8 cellular contexts compared by ENCODE assay signal in the genomic region with DNA sequence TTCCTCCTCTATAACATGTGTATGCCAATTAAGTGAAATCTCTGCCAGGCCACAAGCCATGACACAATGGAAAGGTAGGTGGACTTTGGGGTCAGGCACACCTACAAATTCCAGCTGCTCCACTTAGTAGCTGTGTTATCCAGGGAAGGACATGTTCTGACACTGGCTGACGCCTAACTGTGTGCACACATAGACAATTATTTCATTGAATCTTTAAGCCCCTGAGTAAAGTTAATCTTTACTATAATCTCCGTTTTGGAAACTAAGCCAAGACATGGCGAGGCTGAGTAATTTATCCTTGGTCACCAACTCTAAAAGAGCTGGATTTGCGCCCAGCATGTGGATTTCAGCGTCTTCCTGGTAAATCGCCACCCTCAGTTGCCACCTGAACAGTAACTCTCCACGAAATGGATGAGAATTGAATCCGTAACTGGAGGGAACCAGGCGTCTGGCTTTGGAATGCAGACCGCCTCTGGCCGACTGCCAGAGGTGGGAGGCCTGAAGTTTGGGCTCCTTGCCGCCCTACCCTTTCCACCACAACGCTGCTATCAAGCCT. TPM values are rescaled to one million over a fixed set of nuclear protein-coding genes. Genes with fewer than 3 reads are reported as not detected.
DNase-seq lines count a peak whose midpoint lies in the region; TF ChIP-seq lines count a peak whose summit lies in the region.

No MANE protein-coding gene starts in this region.

- no TSS peak for BruUV-seq in OCI-LY7 (replicated peaks; lab: Mats Ljungman, UMichigan)

- H3K79me2 ChIP-seq in OCI-LY7 (ENCODE audit: insufficient read depth, low read depth, low read length) (peaks cover 35% of the 10 kb centered on the region), osteoblast (ENCODE audit: insufficient read depth, low read length) (peaks cover 26% of the 10 kb centered on the region)

- no peaks in the 10 kb centered on the region; the same call in 1 of the 2 replicates for H4K20me1 ChIP-seq in OCI-LY7 (ENCODE audit: insufficient read depth, low read length)
- H4K20me1 ChIP-seq in osteoblast (ENCODE audit: insufficient read depth, low read length) = no peaks in the 10 kb centered on the region

- POLR2A ChIA-PET in OCI-LY7 (lab: Charles Lee) = no interaction called here

- TF ChIP-seq CTCF in GM12865 (IDR thresholded peaks at IDR 0.05; ENCODE audit: insufficient read depth, low read depth, low read length, missing control alignments) = no peak
- TF ChIP-seq CTCF in OCI-LY7 (conservative IDR thresholded peaks at IDR 0.05; ENCODE audit: low read length) = no peak
- no peak for TF ChIP-seq CTCF in osteoblast (IDR thresholded peaks at IDR 0.05; ENCODE audit: extremely low read depth, low read depth, low read length)

- peaks cover 43% of the 10 kb centered on the region for H3K36me3 ChIP-seq in OCI-LY7 (ENCODE audit: insufficient read depth, low read length)
- H3K36me3 ChIP-seq in osteoblast (ENCODE audit: insufficient read depth, low read length) = peaks cover 33% of the 10 kb centered on the region

- peak overlapping the region; percentile 49; the same call in 1 of the 2 replicates for H2AFZ ChIP-seq in OCI-LY7 (ENCODE audit: low read length)
- H2AFZ ChIP-seq in osteoblast (ENCODE audit: low read length) = peak overlapping the region; percentile 45

- H3K4me3 ChIP-seq in GM12865 (ENCODE audit: low read depth, low read length) (peak overlapping the region; percentile 33), OCI-LY7 (ENCODE audit: low read depth, low read length, poor library complexity, severe bottlenecking) (no peak overlapping the region), osteoblast (ENCODE audit: insufficient read depth, low read length) (peak overlapping the region; percentile 83)

- H3K9me2 ChIP-seq in OCI-LY7 (ENCODE audit: insufficient read depth, low read length) = no peaks in the 10 kb centered on the region

- DNase-seq in GM12865 (ENCODE audit: low read depth) (no peak), OCI-LY7 (ENCODE audit: low spot score) (no peak), ecto neural progenitor cell (ENCODE audit: low spot score) (peak; percentile 49), osteoblast (ENCODE audit: insufficient read length, low spot score, missing footprints) (no peak), HUDEP-2 (lab: John Stamatoyannopoulos, UW; ENCODE audit: unreplicated experiment in 76 of 76) (no peak), OCI-M1 (lab: John Stamatoyannopoulos, UW) (no peak), NCI-H345 (lab: John Stamatoyannopoulos, UW) (no peak), NCI-H2081 treated with DMSO at 0.1 percent for 48 hours (lab: John Stamatoyannopoulos, UW) (no peak)

- CTCF ChIA-PET in OCI-LY7 (lab: Charles Lee; ENCODE audit: unreplicated experiment) = interaction anchor here (0.6 to 1.5 kb wide), 4 partner anchors 113 to 268 kb away, joined by 3 to 8 read pairs (median 4); no protein-coding TSS in a partner anchor

- no peak overlapping the region for H3K27ac ChIP-seq in OCI-LY7 (ENCODE audit: low read depth, low read length, poor library complexity, severe bottlenecking)
- peak overlapping the region; percentile 81 for H3K27ac ChIP-seq in osteoblast (ENCODE audit: low read depth, low read length)

- H3K4me1 ChIP-seq in OCI-LY7 (ENCODE audit: insufficient read depth, low read length, poor library complexity, severe bottlenecking) (peaks cover 17% of the 10 kb centered on the region), osteoblast (ENCODE audit: insufficient read depth, low read length) (peaks cover 33% of the 10 kb centered on the region)

- H3K4me2 ChIP-seq in OCI-LY7 (ENCODE audit: low read length) (0 out of 2 replicates have a peak overlapping the region, but pooled peaks have one; percentile 16), osteoblast (ENCODE audit: insufficient read depth, low read length) (peak overlapping the region; percentile 95)

- H3K27me3 ChIP-seq in osteoblast (ENCODE audit: insufficient read depth, low read length) = no peaks in the 10 kb centered on the region

- H3K9me3 ChIP-seq in OCI-LY7 (ENCODE audit: low read length) (no peaks in the 10 kb centered on the region), osteoblast (ENCODE audit: low read depth, low read length) (no peaks in the 10 kb centered on the region)

- intact Hi-C loops in OCI-LY7 (cut with micrococcal nuclease; ENCODE audit: unreplicated experiment) = loop anchor here (5.0 to 10.0 kb wide), 3 partner anchors 77 to 544 kb away; a partner anchor contains a TSS

RNA-seq across cellular contexts. Expression of a gene that starts 0.9 kb away (rescaled TPM):
- total RNA-seq in OCI-LY7 (2014; rRNA removed; shearing (Covaris generic)) = 95.9 and 109 TPM in 2 replicates
- total RNA-seq in OCI-LY7 (2022) (299 and 322 TPM in 2 replicates), osteoblast (45.7 and 46.3 TPM in 2 replicates)
